In genomic region chr9:5899292-5899691, GRCh38 we compare ENCODE assay signal across 14 cellular contexts. TPM values are rescaled to one million over a fixed set of nuclear protein-coding genes. Genes with fewer than 3 reads are reported as not detected.
DNase-seq lines count a peak whose midpoint lies in the region; ATAC-seq, FAIRE-seq and TF ChIP-seq lines count a peak whose summit lies in the region.
"Had no signal": no experiment of that assay in that cellular context is flagged by ENCODE, and none has a peak within 500 bp of the region (broad histone marks: within the 10 kb centered on the region; RNA-seq: fewer than 3 reads in every experiment).

No MANE protein-coding gene starts in this region.

- H3K27ac ChIP-seq in HepG2 (ENCODE audit: extremely low read length, insufficient read depth, low read length) (no peak overlapping the region), right lobe of liver (no peak overlapping the region), H1 (ENCODE audit: low read depth, low read length) (no peak overlapping the region), upper lobe of right lung (no peak overlapping the region)
- H3K27ac ChIP-seq: ovary had no signal

- TF ChIP-seq POLR2A in HepG2 (IDR thresholded peaks at IDR 0.05; ENCODE audit: insufficient read depth in 1 of 2, low read depth in 2 of 2, low read length in 2 of 2) (no peak), right lobe of liver (IDR thresholded peaks at IDR 0.05) (no peak), H1 (IDR thresholded peaks at IDR 0.05; ENCODE audit: control extremely low read depth in 1 of 2, low read depth in 2 of 2, low read length in 2 of 2) (no peak)

- no peak overlapping the region for H2BK5ac ChIP-seq in H1 (ENCODE audit: low read depth, low read length)

- intact Hi-C loops in HepG2 (cut with micrococcal nuclease; ENCODE audit: unreplicated experiment), result no loop called here
- intact Hi-C loops in right lobe of liver (cut with DNase I), result loop anchor here in 1 of 2 donors (10.0 kb wide), 1 partner anchor 146 kb away; no protein-coding TSS in a partner anchor
- intact Hi-C loops in upper lobe of right lung (cut with DNase I), result no loop called here

- FAIRE-seq in HepG2 (lab: Jason Lieb, UNC), result peak; percentile 56
- FAIRE-seq in H1 (lab: Jason Lieb, UNC), result peak; percentile 39
- FAIRE-seq: G401.6 had no signal

- no peak overlapping the region for H3K23ac ChIP-seq in H1 (ENCODE audit: insufficient read length)

- H3K79me1 ChIP-seq in H1 (ENCODE audit: low read depth, low read length), result no peaks in the 10 kb centered on the region; the same call in 1 of the 2 replicates

- TF ChIP-seq CTCF in HepG2 (CRISPR knock-in tag; IDR thresholded peaks at IDR 0.05) (peak; percentile 47), right lobe of liver (IDR thresholded peaks at IDR 0.05) (peak in 1 of 4 donors; percentile 6), Loucy (conservative IDR thresholded peaks at IDR 0.05; ENCODE audit: low read length) (peak; percentile 83), H1 (IDR thresholded peaks at IDR 0.05; ENCODE audit: control extremely low read depth in 1 of 3, insufficient read depth in 1 of 3, low read depth in 1 of 3, low read length in 3 of 3) (peak; percentile 30 to 52 (median 50)), upper lobe of right lung (IDR thresholded peaks at IDR 0.05) (peak; percentile 14)

- H3K9me2 ChIP-seq in Loucy (replicated peaks; ENCODE audit: low read depth, low read length), result no peaks in the 10 kb centered on the region

- H4K8ac ChIP-seq in H1 (ENCODE audit: extremely low read depth, insufficient read depth, low read length), result no peak overlapping the region

- no peaks in the 10 kb centered on the region for H3K23me2 ChIP-seq in H1 (ENCODE audit: low read depth, low read length)

- no peak overlapping the region for H4K91ac ChIP-seq in H1 (replicated peaks; ENCODE audit: insufficient read length, low read length)

- H3K4me3 ChIP-seq in HepG2 (replicated peaks in 1 of 3; ENCODE audit: insufficient read depth in 1 of 3, low read depth in 2 of 3, low read length in 3 of 3), result no peak overlapping the region
- H3K4me3 ChIP-seq in right lobe of liver, result no peak overlapping the region
- no peak overlapping the region for H3K4me3 ChIP-seq in Loucy (ENCODE audit: low read length, poor library complexity, severe bottlenecking)
- H3K4me3 ChIP-seq in H1 (ENCODE audit: extremely low read depth in 1 of 4, insufficient read depth in 2 of 4, low read depth in 3 of 4, low read length in 4 of 4), result no peak overlapping the region
- H3K4me3 ChIP-seq in upper lobe of right lung, result no peak overlapping the region
- H3K4me3 ChIP-seq: ovary had no signal

- no peak overlapping the region for H3K18ac ChIP-seq in H1 (ENCODE audit: extremely low read depth, low read length)

- no peak for DNase-seq in HepG2 (ENCODE audit: low spot score)
- no peak for DNase-seq in right lobe of liver
- no peak for DNase-seq in H1 (ENCODE audit: low read depth in 1 of 2, low spot score in 2 of 2)
- DNase-seq in upper lobe of right lung, result no peak
- DNase-seq in 8988T, result no peak
- DNase-seq in NCI-H524 treated with DMSO at 0.1 percent for 48 hours (lab: John Stamatoyannopoulos, UW), result no peak
- DNase-seq: activated CD4-positive, CD25-positive, alpha-beta regulatory T cell treated with anti-CD3 and anti-CD28 coated beads, Interleukin-2, amount 50 U/mL, for 72 hours; C1 segment of cervical spinal cord; NCI-H748 treated with DMSO at 0.1 percent for 48 hours; ovary had no signal

- in situ Hi-C loops in HepG2 (cut with HindIII; ENCODE audit: extremely low pct_ligation_motif_present, low pct_unique_long_range_greater_than_20kb), result no loop called here

- H3K4me2 ChIP-seq in HepG2 (ENCODE audit: low read depth, low read length), result no peak overlapping the region
- H3K4me2 ChIP-seq in Loucy (ENCODE audit: low read depth, low read length, poor library complexity, severe bottlenecking), result no peak overlapping the region
- H3K4me2 ChIP-seq in H1 (ENCODE audit: insufficient read depth in 1 of 2, low read depth in 2 of 2, low read length in 2 of 2), result no peak overlapping the region

- H2AK5ac ChIP-seq in H1 (ENCODE audit: low read depth, low read length), result no peak overlapping the region

- H3K9ac ChIP-seq in HepG2 (ENCODE audit: insufficient read depth, low read depth, low read length) (peak overlapping the region; percentile 2; the same call in 1 of the 2 replicates), Loucy (ENCODE audit: low read depth, low read length, poor library complexity, severe bottlenecking) (no peak overlapping the region), H1 (replicated peaks in 1 of 4; ENCODE audit: extremely low read depth in 1 of 4, low read depth in 3 of 4, low read length in 3 of 4) (no peak overlapping the region)

- no peak overlapping the region for H3K4ac ChIP-seq in H1 (replicated peaks; ENCODE audit: insufficient read length, low read depth, low read length)

- no peak overlapping the region for H3K14ac ChIP-seq in H1 (ENCODE audit: insufficient read length)

- CTCF ChIA-PET in HepG2 (lab: Yijun Ruan, JAX; ENCODE audit: low intra/inter-chr PET ratio, low total read pairs) (interaction anchor here (1.3 kb wide), 1 partner anchor 155 kb away, joined by 3 read pairs; no protein-coding TSS in a partner anchor), H1 (lab: Charles Lee; ENCODE audit: partially characterized antibody) (interaction anchor here (0.7 to 9.8 kb wide), 12 partner anchors 9 to 155 kb away, joined by 3 to 120 read pairs (median 4); no protein-coding TSS in a partner anchor)

- TF ChIP-seq RAD21 in HepG2 (CRISPR knock-in tag; IDR thresholded peaks at IDR 0.05) (peak; percentile 26; the same call in 1 of the 2 replicates), H1 (IDR thresholded peaks at IDR 0.05 in 1 of 2, conservative IDR thresholded peaks at IDR 0.05 in 1 of 2; ENCODE audit: low read depth in 2 of 2, low read length in 2 of 2) (peak; percentile 51 to 65)

- no peaks in the 10 kb centered on the region for H3K27me3 ChIP-seq in HepG2 (ENCODE audit: control insufficient read depth in 1 of 2, insufficient read depth in 2 of 2, low read length in 2 of 2)
- H3K27me3 ChIP-seq in right lobe of liver, result no peaks in the 10 kb centered on the region
- H3K27me3 ChIP-seq in Loucy (ENCODE audit: insufficient read depth, low read length, poor library complexity, severe bottlenecking), result no peaks in the 10 kb centered on the region
- no peaks in the 10 kb centered on the region for H3K27me3 ChIP-seq in H1 (replicated peaks in 1 of 4; ENCODE audit: control insufficient read depth in 3 of 4, extremely low read depth in 1 of 4, insufficient read depth in 3 of 4, low read length in 3 of 4)
- H3K27me3 ChIP-seq in upper lobe of right lung, result no peaks in the 10 kb centered on the region
- H3K27me3 ChIP-seq: ovary had no signal

- H4K5ac ChIP-seq in H1 (ENCODE audit: insufficient read length, low read depth, low read length), result no peak overlapping the region

- no peak overlapping the region for H2BK20ac ChIP-seq in H1 (ENCODE audit: low read length)

- 69% methylated on average over 2 of the region's 2 CpGs for WGBS in HepG2 (ENCODE audit: low lambda C conversion rate)
- WGBS in right lobe of liver (ENCODE audit: insufficient coverage, low coverage, low lambda C conversion rate, missing lambda C conversion rate), result 67% methylated on average over 1 of the region's 2 CpGs
- WGBS in H1 (ENCODE audit: extremely low coverage in 1 of 2, insufficient coverage in 1 of 2, insufficient read length in 1 of 2, insufficient replicate concordance in 2 of 2, low coverage in 1 of 2, low lambda C conversion rate in 2 of 2, missing lambda C conversion rate in 1 of 2), 2 experiments, result 82% methylated on average over 2 of the region's 2 CpGs; no CpG with 5 or more reads in 1 of the 2 experiments

- H3K36me3 ChIP-seq in HepG2 (replicated peaks in 1 of 2; ENCODE audit: control insufficient read depth in 1 of 2, insufficient read depth in 2 of 2, low read length in 2 of 2) (no peaks in the 10 kb centered on the region), right lobe of liver (no peaks in the 10 kb centered on the region), Loucy (ENCODE audit: insufficient read depth, low read length) (no peaks in the 10 kb centered on the region), H1 (ENCODE audit: control insufficient read depth in 2 of 4, insufficient read depth in 4 of 4, low read length in 3 of 4) (no peaks in the 10 kb centered on the region), upper lobe of right lung (no peaks in the 10 kb centered on the region)
- H3K36me3 ChIP-seq: ovary had no signal

- no peak overlapping the region for H2BK120ac ChIP-seq in H1 (replicated peaks; ENCODE audit: low read depth, low read length)

- no peak overlapping the region for H2BK15ac ChIP-seq in H1 (ENCODE audit: low read length)

- ATAC-seq in HepG2, result no peak
- ATAC-seq in right lobe of liver, result no peak
- ATAC-seq in upper lobe of right lung, result peak; percentile 22
- no peak for ATAC-seq in HG02840 (IDR thresholded peaks at IDR 0.05; ENCODE audit: low FRiP score, unreplicated experiment)

- no peak overlapping the region for H3K56ac ChIP-seq in H1 (replicated peaks; ENCODE audit: insufficient read length, low read depth, low read length)

- H4K20me1 ChIP-seq in HepG2 (ENCODE audit: insufficient read depth, low read length) (no peaks in the 10 kb centered on the region), Loucy (ENCODE audit: insufficient read depth, low read length, poor library complexity, severe bottlenecking) (no peaks in the 10 kb centered on the region), H1 (replicated peaks in 1 of 2; ENCODE audit: control insufficient read depth in 1 of 2, insufficient read depth in 2 of 2, low read length in 2 of 2) (no peaks in the 10 kb centered on the region)

- no TSS peak for BruUV-seq in HepG2 (replicated peaks; lab: Mats Ljungman, UMichigan)

- H2AFZ ChIP-seq in HepG2 (ENCODE audit: low read length), result no peak overlapping the region
- H2AFZ ChIP-seq in Loucy (ENCODE audit: low read length), result no peak overlapping the region
- no peak overlapping the region for H2AFZ ChIP-seq in H1 (ENCODE audit: low read length)

- H3K9me3 ChIP-seq in HepG2 (ENCODE audit: low read length) (no peaks in the 10 kb centered on the region), right lobe of liver (no peaks in the 10 kb centered on the region), Loucy (ENCODE audit: insufficient read depth, low read depth, low read length) (no peaks in the 10 kb centered on the region), H1 (ENCODE audit: insufficient read depth in 2 of 2, low read depth in 1 of 2, low read length in 1 of 2) (no peaks in the 10 kb centered on the region), upper lobe of right lung (no peaks in the 10 kb centered on the region)
- H3K9me3 ChIP-seq: ovary had no signal

- H2BK12ac ChIP-seq in H1 (ENCODE audit: low read depth, low read length), result no peak overlapping the region

- POLR2A ChIA-PET in HepG2 (lab: Yijun Ruan, JAX) (no interaction called here), H1 (lab: Charles Lee; ENCODE audit: partially characterized antibody) (interaction anchor here (0.5 kb wide), 1 partner anchor 1221 kb away, joined by 3 read pairs; no protein-coding TSS in a partner anchor)

- H3K79me2 ChIP-seq in HepG2 (ENCODE audit: insufficient read depth, low read length) (no peaks in the 10 kb centered on the region), Loucy (ENCODE audit: insufficient read depth, low read length) (no peaks in the 10 kb centered on the region), H1 (ENCODE audit: control insufficient read depth in 1 of 2, insufficient read depth in 2 of 2, low read length in 2 of 2) (no peaks in the 10 kb centered on the region)

- no peaks in the 10 kb centered on the region for H3F3A ChIP-seq in Loucy (ENCODE audit: low read depth)

- no peak for TF ChIP-seq EP300 in HepG2 (IDR thresholded peaks at IDR 0.05; ENCODE audit: low read depth in 2 of 2, low read length in 2 of 2)
- TF ChIP-seq EP300 in HepG2 (CRISPR knock-in tag; IDR thresholded peaks at IDR 0.05; ENCODE audit: borderline replicate concordance), result no peak
- no peak for TF ChIP-seq EP300 in H1 (IDR thresholded peaks at IDR 0.05; ENCODE audit: borderline replicate concordance in 1 of 2, low read depth in 2 of 2, low read length in 2 of 2)

- H3K4me1 ChIP-seq in HepG2 (ENCODE audit: insufficient read depth, low read length), result peaks cover 78% of the 10 kb centered on the region
- H3K4me1 ChIP-seq in right lobe of liver, result peaks cover 0 to 3% (median 0%) of the 10 kb centered on the region in 4 donors
- H3K4me1 ChIP-seq in Loucy (ENCODE audit: insufficient read depth, low read length, poor library complexity, severe bottlenecking), result no peaks in the 10 kb centered on the region
- H3K4me1 ChIP-seq in H1 (replicated peaks in 1 of 4; ENCODE audit: control insufficient read depth in 3 of 4, insufficient read depth in 4 of 4, low read length in 3 of 4), result no peaks in the 10 kb centered on the region
- H3K4me1 ChIP-seq in upper lobe of right lung, result no peaks in the 10 kb centered on the region

RNA-seq across cellular contexts. Expression of gene MLANA, which starts 8.6 kb away (rescaled TPM):
- 0.11 and 0.72 TPM in 2 replicates for total RNA-seq in HepG2 (2016; rRNA removed; fragmentation: Illumina TruSeq; extraction: Trizol)
- 0.88 TPM in 1 of 2 replicates, not detected in the other for total RNA-seq in HepG2 (2016; cell fraction: cytosol; rRNA removed; fragmentation: Illumina TruSeq; extraction: Trizol; ENCODE audit: low read depth)
- total RNA-seq in HepG2 (2016; cell fraction: insoluble cytoplasmic fraction; rRNA removed; fragmentation: Illumina TruSeq; extraction: Trizol), result 0.15 and 0.32 TPM in 2 replicates
- 0.43 and 0.72 TPM in 2 replicates for total RNA-seq in HepG2 (2016; cell fraction: membrane; rRNA removed; fragmentation: Illumina TruSeq; extraction: Trizol)
- not detected in 2 replicates for total RNA-seq in HepG2 (2016; cell fraction: nucleus; rRNA removed; fragmentation: Illumina TruSeq; extraction: Trizol)
- 0.18 TPM in 1 of 2 replicates, not detected in the other for polyA plus RNA-seq in HepG2 (2011; rRNA removed)
- polyA plus RNA-seq in HepG2 (2011; cell fraction: cytosol; rRNA removed), result not detected in 2 replicates
- polyA plus RNA-seq in HepG2 (2011; cell fraction: nucleus; rRNA removed), result not detected in 2 replicates
- polyA plus RNA-seq in HepG2 (2012), result 0.23 and 0.43 TPM in 2 replicates
- polyA plus RNA-seq in HepG2 (2016; cell fraction: cytosol; fragmentation: Illumina TruSeq; extraction: Trizol; ENCODE audit: low read depth), result 0.75 and 0.91 TPM in 2 replicates
- polyA plus RNA-seq in HepG2 (2016; cell fraction: insoluble cytoplasmic fraction; fragmentation: Illumina TruSeq; extraction: Trizol; ENCODE audit: low read depth), result 0.23 and 0.33 TPM in 2 replicates
- polyA plus RNA-seq in HepG2 (2016; cell fraction: membrane; fragmentation: Illumina TruSeq; extraction: Trizol; ENCODE audit: low read depth), result 0.70 and 1.0 TPM in 2 replicates
- polyA plus RNA-seq in HepG2 (2016; cell fraction: nucleus; fragmentation: Illumina TruSeq; extraction: Trizol; ENCODE audit: insufficient read depth, low read depth), result not detected in 2 replicates
- polyA minus RNA-seq in HepG2 (2011; rRNA and poly(A)+ RNA removed; ENCODE audit: low replicate concordance), result 0.10 TPM in 1 of 2 replicates, not detected in the other
- not detected in 2 replicates for polyA minus RNA-seq in HepG2 (2011; cell fraction: cytosol; rRNA and poly(A)+ RNA removed)
- not detected in 2 replicates for polyA minus RNA-seq in HepG2 (2011; cell fraction: nucleus; rRNA and poly(A)+ RNA removed)
- total RNA-seq in right lobe of liver, result not detected
- total RNA-seq in H1 (2021; fragmentation: NEBNext Ultra II Directional; extraction: Animal tissue kit (Norgen Biotek cat#: 25700)), result not detected in 2 replicates
- not detected in 2 replicates for polyA plus RNA-seq in H1 (2011; rRNA removed)
- polyA plus RNA-seq in H1 (2011; cell fraction: cytosol; rRNA removed), result not detected
- not detected for polyA plus RNA-seq in H1 (2011; cell fraction: nucleus; rRNA removed)
- not detected in 4 replicates for polyA plus RNA-seq in H1 (2012, experiment 1 of 2)
- polyA plus RNA-seq in H1 (2012, experiment 2 of 2), result not detected
- not detected for polyA plus RNA-seq in H1 (2013, experiment 1 of 2)
- polyA plus RNA-seq in H1 (2013, experiment 2 of 2), result not detected
- not detected in 2 replicates for polyA minus RNA-seq in H1 (2011; rRNA and poly(A)+ RNA removed)
- polyA minus RNA-seq in H1 (2011; cell fraction: cytosol; rRNA and poly(A)+ RNA removed), result not detected
- polyA minus RNA-seq in H1 (2011; cell fraction: nucleus; rRNA and poly(A)+ RNA removed), result not detected
- total RNA-seq in upper lobe of right lung, result not detected
- total RNA-seq: mesenteric fat pad, ovary had no signal
- polyA plus RNA-seq: ovary had no signal

Comparison
In these comparisons a context has a peak if more than half of its experiments do, and no peak if none do; other contexts are left out.
1. Of the 41 proteins assayed by ChIP-seq in both HepG2 and H1: peak only in HepG2: none; only in H1: none; in both: CTCF and RAD21; in neither: 39.